ENCODE assay signal across 8 cellular contexts in the genomic region with DNA sequence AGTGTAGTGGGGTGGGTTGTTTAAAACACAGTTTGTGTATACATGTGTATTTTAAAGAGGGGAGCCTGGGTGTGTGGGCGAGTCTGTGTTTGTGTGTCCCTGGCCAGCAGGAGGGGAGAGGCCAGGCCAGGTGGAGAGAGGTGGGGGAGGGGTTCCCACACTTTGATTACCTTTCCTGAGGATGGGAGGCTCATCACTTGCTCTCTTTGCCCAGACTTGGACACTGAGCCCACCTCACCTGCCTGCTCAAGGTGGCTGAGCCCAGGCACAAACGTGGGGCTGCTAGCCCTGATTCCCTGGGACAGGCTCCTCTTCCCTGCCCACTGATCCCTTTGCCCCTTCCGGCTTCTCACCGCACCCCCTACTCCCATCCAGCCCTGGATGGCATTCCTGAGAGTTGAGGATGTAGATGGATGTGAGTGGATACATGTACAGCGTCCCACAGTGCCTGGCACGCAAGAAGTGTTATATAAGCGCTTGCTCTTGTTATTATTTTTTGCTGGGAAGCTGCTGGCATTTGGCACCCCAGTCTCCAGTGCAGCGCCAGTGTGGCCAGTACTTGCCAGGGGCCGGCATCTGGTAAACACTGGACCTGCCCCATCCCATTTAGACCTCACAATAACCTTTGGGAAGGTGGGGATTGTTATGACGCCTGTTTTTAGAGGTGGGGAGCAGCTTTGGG. TPM values are rescaled to one million over a fixed set of nuclear protein-coding genes. Genes with fewer than 3 reads are reported as not detected.
DNase-seq lines count a peak whose midpoint lies in the region; ATAC-seq and TF ChIP-seq lines count a peak whose summit lies in the region.

No MANE protein-coding gene starts in this region.

- H3K27me3 ChIP-seq in left lung (no peaks in the 10 kb centered on the region), thoracic aorta (replicated peaks; ENCODE audit: insufficient read depth) (no peaks in the 10 kb centered on the region)

- TF ChIP-seq CTCF in left lung (IDR thresholded peaks at IDR 0.05) (no peak), thoracic aorta (IDR thresholded peaks at IDR 0.05) (no peak)

- H3K36me3 ChIP-seq in left lung, result peaks cover 0 to 33% of the 10 kb centered on the region in 2 donors
- peaks cover 15% of the 10 kb centered on the region for H3K36me3 ChIP-seq in thoracic aorta

- H3K27me3 Mint-ChIP-seq in activated naive CD4-positive, alpha-beta T cell treated with anti-CD3 and anti-CD28 coated beads, Interleukin-2, amount 50 U/mL, for 24 hours, result no peaks in the 10 kb centered on the region

- no peak for DNase-seq in activated naive CD4-positive, alpha-beta T cell (lab: John Stamatoyannopoulos, UW)
- no peak for DNase-seq in left lung
- no peak for DNase-seq in thoracic aorta (ENCODE audit: low spot score)
- DNase-seq in activated CD4-positive, alpha-beta T cell treated with anti-CD3 and anti-CD28 coated beads for 48 hours, result no peak

- peaks cover 6% of the 10 kb centered on the region for H3K36me3 Mint-ChIP-seq in activated naive CD4-positive, alpha-beta T cell treated with anti-CD3 and anti-CD28 coated beads, Interleukin-2, amount 50 U/mL, for 24 hours

- intact Hi-C loops in left lung (cut with DNase I), result no loop called here

- H3K4me3 ChIP-seq in left lung (peak overlapping the region; percentile 72 to 75), thoracic aorta (peak overlapping the region; percentile 79)

- peak overlapping the region; percentile 99 for H3K27ac Mint-ChIP-seq in activated naive CD4-positive, alpha-beta T cell treated with anti-CD3 and anti-CD28 coated beads, Interleukin-2, amount 50 U/mL, for 24 hours

- H3K4me3 Mint-ChIP-seq in activated naive CD4-positive, alpha-beta T cell treated with anti-CD3 and anti-CD28 coated beads, Interleukin-2, amount 50 U/mL, for 24 hours, result peak overlapping the region; percentile 95

- H3K9me3 ChIP-seq in left lung (no peaks in the 10 kb centered on the region), thoracic aorta (no peaks in the 10 kb centered on the region)

- H3K9me3 Mint-ChIP-seq in activated naive CD4-positive, alpha-beta T cell treated with anti-CD3 and anti-CD28 coated beads, Interleukin-2, amount 50 U/mL, for 24 hours, result no peaks in the 10 kb centered on the region

- ATAC-seq in left lung (no peak), thoracic aorta (ENCODE audit: insufficient number of reproducible peaks, low FRiP score, low read depth) (no peak), GM21447 (IDR thresholded peaks at IDR 0.05; ENCODE audit: unreplicated experiment) (no peak), HG03520 (IDR thresholded peaks at IDR 0.05; ENCODE audit: unreplicated experiment) (no peak)

- H3K27ac ChIP-seq in angular gyrus (ENCODE audit: low read depth, low read length), result peak overlapping the region; percentile 95
- H3K27ac ChIP-seq in left lung, result peak overlapping the region; percentile 99
- H3K27ac ChIP-seq in thoracic aorta, result peak overlapping the region; percentile 93 to 99

- H3K4me1 ChIP-seq in left lung (peaks cover 11 to 68% of the 10 kb centered on the region in 2 donors), thoracic aorta (ENCODE audit: control insufficient read depth in 1 of 2, low read depth in 2 of 2) (peaks cover 15 to 29% of the 10 kb centered on the region in 2 donors)

- peaks cover 28% of the 10 kb centered on the region for H3K4me1 Mint-ChIP-seq in activated naive CD4-positive, alpha-beta T cell treated with anti-CD3 and anti-CD28 coated beads, Interleukin-2, amount 50 U/mL, for 24 hours

RNA-seq across cellular contexts. Expression of a gene that starts 2.7 kb away (rescaled TPM):
- total RNA-seq in left lung, result 100 to 1,000 TPM; 133 to 266 TPM
- 100 to 1,000 TPM; 113 to 255 TPM for total RNA-seq in thoracic aorta

RNA-seq across cellular contexts. Expression of a gene that starts 39.8 kb away (rescaled TPM):
- 10 to 100 TPM; 37.9 to 39.9 TPM for total RNA-seq in left lung
- total RNA-seq in thoracic aorta, result 10 to 100 TPM; 21.2 to 34.3 TPM
